ENCODE assay signal across 11 cellular contexts in genomic region chr7:57305192-57305748, GRCh38.
DNase-seq lines count a peak whose midpoint lies in the region; ATAC-seq and TF ChIP-seq lines count a peak whose summit lies in the region.
"Had no signal": no experiment of that assay in that cellular context is flagged by ENCODE, and none has a peak within 500 bp of the region (broad histone marks: within the 10 kb centered on the region; RNA-seq: fewer than 3 reads in every experiment).

No MANE protein-coding gene starts in this region.

- no peaks in the 10 kb centered on the region for H3K4me1 Mint-ChIP-seq in glutamatergic neuron (ENCODE audit: low read depth, unreplicated experiment)

- intact Hi-C loops in adrenal gland (cut with DNase I) = no loop called here
- intact Hi-C loops in lower lobe of right lung (cut with DNase I) = no loop called here

- no peak for TF ChIP-seq POLR2A in adrenal gland (IDR thresholded peaks at IDR 0.05)

- ATAC-seq in lower lobe of right lung = peak; percentile 47 to 71
- ATAC-seq in GM18517 (IDR thresholded peaks at IDR 0.05; ENCODE audit: unreplicated experiment) = no peak
- ATAC-seq: sciatic nerve had no signal

- DNase-seq in HuH-7 (ENCODE audit: low spot score) (peak; percentile 11), adrenal gland (peak in 4 of 7 donors; percentile 10 to 26 (median 18)), lower lobe of right lung (no peak), NCI-H187 (lab: John Stamatoyannopoulos, UW) (no peak), glutamatergic neuron (no peak)
- DNase-seq: effector memory CD4-positive, alpha-beta T cell; Karpas-422 had no signal

- H3K4me3 ChIP-seq in adrenal gland (no peak overlapping the region), lower lobe of right lung (no peak overlapping the region)
- H3K4me3 ChIP-seq: vagina had no signal

- peaks cover 6% of the 10 kb centered on the region for H3K27me3 Mint-ChIP-seq in glutamatergic neuron (ENCODE audit: unreplicated experiment)

- peak; percentile 46 for TF ChIP-seq CTCF in GM12873 (IDR thresholded peaks at IDR 0.05; ENCODE audit: insufficient read depth, low read depth, low read length, missing control alignments)
- peak; percentile 25 to 51 (median 46) for TF ChIP-seq CTCF in adrenal gland (IDR thresholded peaks at IDR 0.05)
- TF ChIP-seq CTCF in lower lobe of right lung (IDR thresholded peaks at IDR 0.05) = peak; percentile 34
- no peak for TF ChIP-seq CTCF in glutamatergic neuron (IDR thresholded peaks at IDR 0.05; ENCODE audit: partially characterized antibody, unreplicated experiment)

- no peaks in the 10 kb centered on the region for H3K4me1 ChIP-seq in adrenal gland (replicated peaks in 1 of 2)
- H3K4me1 ChIP-seq in lower lobe of right lung = no peaks in the 10 kb centered on the region
- H3K4me1 ChIP-seq: vagina had no signal

- H3K27ac Mint-ChIP-seq in glutamatergic neuron (ENCODE audit: unreplicated experiment) = no peak overlapping the region

- H3K36me3 ChIP-seq in adrenal gland (replicated peaks in 1 of 2) (no peaks in the 10 kb centered on the region), lower lobe of right lung (no peaks in the 10 kb centered on the region)
- H3K36me3 ChIP-seq: vagina had no signal

- H3K9me3 ChIP-seq in adrenal gland (replicated peaks in 1 of 3) (no peaks in the 10 kb centered on the region), lower lobe of right lung (peaks cover 6% of the 10 kb centered on the region)
- H3K9me3 ChIP-seq: vagina had no signal

- H3K27me3 ChIP-seq in adrenal gland = no peaks in the 10 kb centered on the region
- no peaks in the 10 kb centered on the region for H3K27me3 ChIP-seq in lower lobe of right lung (ENCODE audit: low read depth)
- H3K27me3 ChIP-seq: vagina had no signal

- peaks cover 7% of the 10 kb centered on the region for H3K36me3 Mint-ChIP-seq in glutamatergic neuron (ENCODE audit: unreplicated experiment)

- peaks cover 19% of the 10 kb centered on the region for H3K9me3 Mint-ChIP-seq in glutamatergic neuron (ENCODE audit: unreplicated experiment)

- 47 to 61% (median 53%) methylated on average over 14 to 17 of the region's 17 CpGs for WGBS in adrenal gland, 4 donors

- H3K4me3 Mint-ChIP-seq in glutamatergic neuron (ENCODE audit: unreplicated experiment) = no peak overlapping the region

- H3K27ac ChIP-seq in adrenal gland (no peak overlapping the region), lower lobe of right lung (no peak overlapping the region)
- H3K27ac ChIP-seq: vagina had no signal

Comparison
In these comparisons a context has a peak if more than half of its experiments do, and no peak if none do; other contexts are left out.
1. DNase-seq: peak in HuH-7 (single experiment) and adrenal gland (4 of 7); none in lower lobe of right lung (single experiment), NCI-H187 (0 of 2) and glutamatergic neuron (single experiment).